In genomic region chr11:65413077-65413664, GRCh38 we compare ENCODE assay signal across 1 cellular context. TPM values are rescaled to one million over a fixed set of nuclear protein-coding genes. Genes with fewer than 3 reads are reported as not detected.
"Had no signal": no experiment of that assay in that cellular context is flagged by ENCODE, and none has a peak within 500 bp of the region (broad histone marks: within the 10 kb centered on the region; RNA-seq: fewer than 3 reads in every experiment).

No MANE protein-coding gene starts in this region.

RNA-seq across cellular contexts. Expression of gene TIGD3, which starts 58.6 kb away (rescaled TPM):
- total RNA-seq: SJSA1 had no signal
